ENCODE assay signal across 9 cellular contexts in genomic region chr5:78547731-78548189, GRCh38.
DNase-seq lines count a peak whose midpoint lies in the region; TF ChIP-seq lines count a peak whose summit lies in the region.
"Had no signal": no experiment of that assay in that cellular context is flagged by ENCODE, and none has a peak within 500 bp of the region (broad histone marks: within the 10 kb centered on the region; RNA-seq: fewer than 3 reads in every experiment).

No MANE protein-coding gene starts in this region.

- peaks cover 20 to 38% (median 33%) of the 10 kb centered on the region in 3 experiments for H3K36me3 Mint-ChIP-seq in H9 (ENCODE audit: insufficient read depth in 1 of 3, low read depth in 3 of 3)

- H3K56ac ChIP-seq in H9 (ENCODE audit: insufficient read length, low read depth, low read length), result no peak overlapping the region

- H3K14ac ChIP-seq in H9 (ENCODE audit: insufficient read depth, low read length), result no peak overlapping the region

- TF ChIP-seq CTCF in H9 (conservative IDR thresholded peaks at IDR 0.05) (no peak), brain microvascular endothelial cell (IDR thresholded peaks at IDR 0.05; ENCODE audit: low read depth, low read length, missing control alignments) (no peak), GM13977 (IDR thresholded peaks at IDR 0.05; ENCODE audit: extremely low read depth, insufficient read depth, missing control alignments) (no peak)

- peaks cover 5 to 8% of the 10 kb centered on the region in 2 experiments; a peak in 4 of 5 replicates for H3K9me3 Mint-ChIP-seq in H9

- H4K91ac ChIP-seq in H9 (ENCODE audit: insufficient read length, low read depth, low read length), result no peak overlapping the region

- H3K4me2 ChIP-seq in H9 (ENCODE audit: insufficient read depth, insufficient read length, low read length), result no peak overlapping the region

- H3K9me3 ChIP-seq in H9 (ENCODE audit: control insufficient read depth, low read depth, low read length) (no peaks in the 10 kb centered on the region), subcutaneous abdominal adipose tissue (ENCODE audit: control insufficient read depth in 5 of 5, low read length in 5 of 5) (no peaks in the 10 kb centered on the region)

- H3K4ac ChIP-seq in H9 (ENCODE audit: low read depth, low read length), result no peak overlapping the region

- H3T11ph ChIP-seq in H9 (ENCODE audit: low read length), result no peak overlapping the region

- H2BK5ac ChIP-seq in H9 (ENCODE audit: insufficient read length, low read length), result no peak overlapping the region

- H3K27me3 Mint-ChIP-seq in H9 (ENCODE audit: low read depth), result no peaks in the 10 kb centered on the region

- DNase-seq in H9 (no peak), brain microvascular endothelial cell (peak; percentile 94), islet precursor cell (peak; percentile 49), GM13977 (ENCODE audit: low spot score) (no peak), HEK293T (ENCODE audit: extremely low spot score) (no peak), iPS-NIHi11 (ENCODE audit: low spot score) (no peak)
- DNase-seq in activated CD8-positive, alpha-beta memory T cell treated with anti-CD3 and anti-CD28 coated beads, Interleukin-2, amount 50 U/mL, for 48 hours, result no peak
- DNase-seq: activated naive CD4-positive, alpha-beta T cell treated with anti-CD3 and anti-CD28 coated beads, Interleukin-2, amount 50 U/mL, for 16 hours had no signal

- no peak overlapping the region for H2BK12ac ChIP-seq in H9 (ENCODE audit: insufficient read length, low read depth, low read length)

- H3K9ac ChIP-seq in H9 (ENCODE audit: extremely low read depth, insufficient read length, low read length) (no peak overlapping the region), subcutaneous abdominal adipose tissue (ENCODE audit: low read length in 5 of 5) (peak overlapping the region; percentile 8 to 91 (median 36))

- CTCF ChIA-PET in HEK293T (lab: Yijun Ruan, JAX), result interaction anchor here (1.1 kb wide), 1 partner anchor 12 kb away, joined by 3 read pairs; no protein-coding TSS in a partner anchor

- H3K27ac ChIP-seq in H9 (ENCODE audit: insufficient read length, low read depth, low read length) (no peak overlapping the region), brain microvascular endothelial cell (peak overlapping the region; percentile 94), subcutaneous abdominal adipose tissue (ENCODE audit: low read depth, low read length) (peak overlapping the region; percentile 95)

- no peak overlapping the region for H3K23ac ChIP-seq in H9 (ENCODE audit: insufficient read length, low read depth, low read length)

- H3K79me2 ChIP-seq in H9 (ENCODE audit: insufficient read depth, low read length), result no peaks in the 10 kb centered on the region; the same call in 1 of the 2 replicates

- H4K5ac ChIP-seq in H9 (ENCODE audit: insufficient read length, low read depth, low read length), result no peak overlapping the region

- H3K23me2 ChIP-seq in H9 (ENCODE audit: insufficient read length, low read depth, low read length, poor library complexity, severe bottlenecking), result no peaks in the 10 kb centered on the region

- H2BK20ac ChIP-seq in H9 (ENCODE audit: low read depth, low read length, poor library complexity, severe bottlenecking), result no peak overlapping the region

- H4K8ac ChIP-seq in H9 (replicated peaks; ENCODE audit: insufficient read length, low read depth, low read length), result no peak overlapping the region

- peak overlapping the region; percentile 37 to 83 (median 55); a peak in 4 of 7 replicates for H3K27ac Mint-ChIP-seq in H9

- H3K4me3 Mint-ChIP-seq in H9, result no peak overlapping the region

- H2AFZ ChIP-seq in H9 (ENCODE audit: low read length), result no peak overlapping the region

- H3K79me1 ChIP-seq in H9 (ENCODE audit: insufficient read depth, low read depth, low read length, poor library complexity, severe bottlenecking), result no peaks in the 10 kb centered on the region

- no CpG with 5 or more reads among the region's 14 CpGs for WGBS in H9 (ENCODE audit: extremely low coverage, insufficient read length, low lambda C conversion rate)

- H2BK120ac ChIP-seq in H9 (ENCODE audit: low read depth, low read length, poor library complexity, severe bottlenecking), result no peak overlapping the region

- H3K27me3 ChIP-seq in H9 (ENCODE audit: insufficient read depth, low read length) (no peaks in the 10 kb centered on the region), brain microvascular endothelial cell (replicated peaks) (no peaks in the 10 kb centered on the region), subcutaneous abdominal adipose tissue (ENCODE audit: control insufficient read depth in 5 of 5, insufficient read depth in 4 of 5, low read length in 5 of 5) (peaks cover 0 to 4% (median 0%) of the 10 kb centered on the region in 5 donors)

- POLR2A ChIA-PET in HEK293T (lab: Yijun Ruan, JAX), result no interaction called here

- peaks cover 6% of the 10 kb centered on the region for H3K4me1 ChIP-seq in H9 (ENCODE audit: insufficient read depth, low read length)
- H3K4me1 ChIP-seq in subcutaneous abdominal adipose tissue (ENCODE audit: control insufficient read depth in 5 of 5, insufficient read depth in 5 of 5, low read length in 5 of 5), result peaks cover 22 to 52% (median 46%) of the 10 kb centered on the region in 5 donors

- no peaks in the 10 kb centered on the region for H4K20me1 ChIP-seq in H9 (ENCODE audit: control insufficient read depth, insufficient read depth, insufficient read length)

- H3K4me1 Mint-ChIP-seq in H9, result peaks cover 41 to 46% of the 10 kb centered on the region in 2 experiments

- H2BK15ac ChIP-seq in H9 (ENCODE audit: low read depth, low read length), result no peak overlapping the region

- no peak overlapping the region for H3K18ac ChIP-seq in H9 (ENCODE audit: insufficient read length, low read depth, low read length)

- no peak overlapping the region for H2AK5ac ChIP-seq in H9 (ENCODE audit: insufficient read length, low read length)

- in situ Hi-C loops in brain microvascular endothelial cell (cut with HindIII; ENCODE audit: low pct_ligation_motif_present, low sequenced_read_pairs), result loop anchor here (25.0 kb wide), 1 partner anchor 90 kb away; the partner anchor contains the start of gene LHFPL2
- in situ Hi-C loops in GM13977 (cut with MboI; ENCODE audit: low pct_unique_long_range_greater_than_20kb, low sequenced_read_pairs, unreplicated experiment), result no loop called here

- H3K4me3 ChIP-seq in brain microvascular endothelial cell (ENCODE audit: low read depth, low read length) (no peak overlapping the region), subcutaneous abdominal adipose tissue (ENCODE audit: low read depth in 1 of 5, low read length in 5 of 5) (peak overlapping the region in 3 of 5 donors; percentile 31 to 58 (median 38))

- H3K36me3 ChIP-seq in brain microvascular endothelial cell (replicated peaks) (no peaks in the 10 kb centered on the region), subcutaneous abdominal adipose tissue (ENCODE audit: control insufficient read depth in 5 of 5, insufficient read depth in 5 of 5, low read length in 5 of 5) (peaks cover 0 to 2% (median 0%) of the 10 kb centered on the region in 5 donors)

TF ChIP-seq in HEK293T, 16 proteins besides CTCF, POLR2A, EP300 and RAD21:
- no peak for TF ChIP-seq FOXA1 (IDR thresholded peaks at IDR 0.05)
- no peak for TF ChIP-seq ZNF384 (IDR thresholded peaks at IDR 0.05)
- no peak for TF ChIP-seq CTBP1 (IDR thresholded peaks at IDR 0.05; ENCODE audit: borderline replicate concordance)
- TF ChIP-seq FOXK2 (IDR thresholded peaks at IDR 0.05), result no peak
- TF ChIP-seq ARNT (IDR thresholded peaks at IDR 0.05), result no peak
- no peak for TF ChIP-seq TARDBP (IDR thresholded peaks at IDR 0.05)
- TF ChIP-seq BHLHE40 (IDR thresholded peaks at IDR 0.05; ENCODE audit: borderline replicate concordance), result no peak
- TF ChIP-seq FOXM1 (IDR thresholded peaks at IDR 0.05; ENCODE audit: borderline replicate concordance), result no peak
- no peak for TF ChIP-seq ELF4 (IDR thresholded peaks at IDR 0.05)
- TF ChIP-seq LEF1 (IDR thresholded peaks at IDR 0.05; ENCODE audit: borderline replicate concordance), result no peak

Comparison
In these comparisons a context has a peak if more than half of its experiments do, and no peak if none do; other contexts are left out.
1. DNase-seq: peak in brain microvascular endothelial cell (single experiment) and islet precursor cell (single experiment); none in H9 (single experiment), GM13977 (single experiment), HEK293T (single experiment), activated CD8-positive, alpha-beta memory T cell treated with anti-CD3 and anti-CD28 coated beads, Interleukin-2, amount 50 U/mL, for 48 hours (single experiment) and iPS-NIHi11 (single experiment).